In the genomic region with DNA sequence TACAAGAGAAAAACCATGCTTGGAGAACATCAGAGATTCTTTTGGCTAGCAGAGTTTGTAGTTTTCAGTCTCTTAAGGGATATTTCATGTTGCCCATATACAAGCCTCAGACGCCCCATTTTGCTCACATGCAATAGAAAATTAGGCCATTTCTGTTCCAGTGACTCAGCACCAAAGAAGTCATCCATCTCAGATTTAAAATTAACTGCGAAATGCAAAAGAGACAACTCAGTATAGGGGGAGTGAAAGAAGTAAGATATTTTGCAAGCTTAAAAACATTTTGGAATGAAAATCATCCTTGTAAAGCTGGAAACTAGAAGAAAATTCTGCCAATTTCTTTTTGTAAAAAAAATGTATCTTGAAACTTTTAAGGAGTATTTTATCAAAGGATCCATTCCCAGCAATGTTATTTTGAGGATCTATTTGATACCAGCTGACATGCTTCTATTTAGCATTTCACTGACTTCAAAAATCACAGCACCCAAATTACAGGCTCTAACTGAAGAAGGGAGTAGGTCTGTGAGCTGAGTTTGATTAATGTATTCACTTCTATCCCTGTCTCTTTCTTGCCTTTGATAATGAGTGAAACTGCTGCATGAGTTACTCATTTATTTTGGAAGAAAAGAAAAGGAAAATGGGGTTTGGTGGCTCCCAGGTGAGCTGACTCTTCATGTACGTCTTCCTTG, we compare ENCODE assay signal across 25 cellular contexts.
DNase-seq lines count a peak whose midpoint lies in the region; ATAC-seq and TF ChIP-seq lines count a peak whose summit lies in the region.
"Had no signal": no experiment of that assay in that cellular context is flagged by ENCODE, and none has a peak within 500 bp of the region (broad histone marks: within the 10 kb centered on the region; RNA-seq: fewer than 3 reads in every experiment).

No MANE protein-coding gene starts in this region.

- ATAC-seq in HG02623 (IDR thresholded peaks at IDR 0.05; ENCODE audit: unreplicated experiment) (no peak), T-cell (replicated peaks in 1 of 4) (no peak)
- ATAC-seq: activated CD4-positive, alpha-beta T cell treated with anti-CD3 and anti-CD28 coated beads for 36 hours; activated T-cell treated with anti-CD3 and anti-CD28 coated beads, Interleukin-2, amount 50 U/mL, for 4 hours; CD8-positive, alpha-beta T cell; GM12878 had no signal

- H3K9me3 Mint-ChIP-seq in T-cell: peaks cover 10 to 26% (median 15%) of the 10 kb centered on the region in 3 donors

- no peak overlapping the region for H3K27ac Mint-ChIP-seq in T-cell
- H3K27ac Mint-ChIP-seq: activated CD4-positive, alpha-beta T cell treated with anti-CD3 and anti-CD28 coated beads for 36 hours; activated naive CD4-positive, alpha-beta T cell treated with anti-CD3 and anti-CD28 coated beads for 36 hours; CD8-positive, alpha-beta T cell had no signal

- H3K4me3 ChIP-seq in fibroblast of the aortic adventitia (ENCODE audit: low read depth, low read length) (no peak overlapping the region), spleen (no peak overlapping the region), dorsolateral prefrontal cortex (no peak overlapping the region)
- H3K4me3 ChIP-seq: cardiac muscle cell, GM12878 had no signal

- no peak overlapping the region for H3K4me3 Mint-ChIP-seq in T-cell
- H3K4me3 Mint-ChIP-seq: activated CD4-positive, alpha-beta T cell treated with anti-CD3 and anti-CD28 coated beads for 36 hours; activated naive CD4-positive, alpha-beta T cell treated with anti-CD3 and anti-CD28 coated beads for 36 hours; activated T-cell treated with anti-CD3 and anti-CD28 coated beads, Interleukin-2, amount 50 U/mL, for 4 hours; CD8-positive, alpha-beta T cell had no signal

- intact Hi-C loops in spleen (cut with DNase I; ENCODE audit: low total_unique reads) (no loop called here), dorsolateral prefrontal cortex (cut with DNase I) (no loop called here)

- H3K27me3 Mint-ChIP-seq in T-cell: peaks cover 27 to 38% of the 10 kb centered on the region in 2 donors

- peaks cover 0 to 34% (median 22%) of the 10 kb centered on the region in 6 donors for H3K4me1 ChIP-seq in spleen

- 69 to 84% (median 76%) methylated on average over 3 of the region's 3 CpGs for WGBS in spleen, 5 donors

- no peaks in the 10 kb centered on the region for H3K36me3 Mint-ChIP-seq in T-cell
- H3K36me3 Mint-ChIP-seq: CD8-positive, alpha-beta T cell had no signal

- no peak for TF ChIP-seq POLR2A in spleen (IDR thresholded peaks at IDR 0.05)

- H3K9me3 ChIP-seq in spleen: peaks cover 0 to 41% (median 31%) of the 10 kb centered on the region in 8 donors

- TF ChIP-seq CTCF in fibroblast of the aortic adventitia (IDR thresholded peaks at IDR 0.05; ENCODE audit: insufficient read depth, low read length) (no peak), spleen (IDR thresholded peaks at IDR 0.05 in 8 of 11, conservative IDR thresholded peaks at IDR 0.05 in 3 of 11) (no peak), dorsolateral prefrontal cortex (IDR thresholded peaks at IDR 0.05 in 54 of 56, conservative IDR thresholded peaks at IDR 0.05 in 2 of 56; ENCODE audit: low read depth in 1 of 56, partially characterized antibody in 56 of 56) (no peak)

- H3K27ac ChIP-seq in spleen: peak overlapping the region in 5 of 8 donors; percentile 1 to 55 (median 36)
- peak overlapping the region in 29 of 59 donors; percentile 2 to 79 (median 43) for H3K27ac ChIP-seq in dorsolateral prefrontal cortex
- H3K27ac ChIP-seq: cardiac muscle cell, epithelial cell of prostate, KMS-11 had no signal

- peaks cover 0 to 18% (median 0%) of the 10 kb centered on the region in 7 donors for H3K27me3 ChIP-seq in spleen (replicated peaks in 1 of 7)
- peaks cover 0 to 8% (median 0%) of the 10 kb centered on the region in 45 donors for H3K27me3 ChIP-seq in dorsolateral prefrontal cortex
- H3K27me3 ChIP-seq: cardiac muscle cell had no signal

- POLR2A ChIA-PET in T-cell (lab: Charles Lee): no interaction called here

- H3K4me1 Mint-ChIP-seq in T-cell: no peaks in the 10 kb centered on the region
- H3K4me1 Mint-ChIP-seq: activated CD4-positive, alpha-beta T cell treated with anti-CD3 and anti-CD28 coated beads for 36 hours had no signal

- CTCF ChIA-PET in T-cell (lab: Charles Lee): no interaction called here

- peak; percentile 72 for DNase-seq in AG20443 (ENCODE audit: low spot score)
- peak; percentile 58 for DNase-seq in RPMI7951 (ENCODE audit: low read depth)
- DNase-seq in fibroblast of the aortic adventitia (ENCODE audit: low read depth): peak; percentile 33
- no peak for DNase-seq in spleen
- no peak for DNase-seq in NCI-H1436 treated with DMSO at 0.1 percent for 48 hours (lab: John Stamatoyannopoulos, UW)
- DNase-seq in dorsolateral prefrontal cortex: no peak
- no peak for DNase-seq in T-cell
- DNase-seq: activated CD4-positive, alpha-beta T cell treated with anti-CD3 and anti-CD28 coated beads for 36 hours; activated CD8-positive, alpha-beta memory T cell treated with anti-CD3 and anti-CD28 coated beads for 24 hours; activated naive CD4-positive, alpha-beta T cell treated with anti-CD3 and anti-CD28 coated beads for 36 hours; activated T-cell treated with anti-CD3 and anti-CD28 coated beads, Interleukin-2, amount 50 U/mL, for 4 hours; CD8-positive, alpha-beta T cell; DMS153; GF-D8; kidney; mammary epithelial cell; NCI-H1694 treated with DMSO at 0.1 percent for 48 hours; NCI-H748 treated with DMSO at 0.1 percent for 48 hours; OCI-M1; SHP77 had no signal

- no peaks in the 10 kb centered on the region for H3K36me3 ChIP-seq in spleen
- H3K36me3 ChIP-seq: cardiac muscle cell had no signal

Comparison
In these comparisons a context has a peak if more than half of its experiments do, and no peak if none do; other contexts are left out.
1. DNase-seq: peak in AG20443 (single experiment), RPMI7951 (single experiment) and fibroblast of the aortic adventitia (single experiment); none in spleen (single experiment), NCI-H1436 treated with DMSO at 0.1 percent for 48 hours (single experiment), dorsolateral prefrontal cortex (0 of 10) and T-cell (0 of 34).